In genomic region chr15:78056714-78057269, GRCh38 we compare ENCODE assay signal across 8 cellular contexts. TPM values are rescaled to one million over a fixed set of nuclear protein-coding genes. Genes with fewer than 3 reads are reported as not detected.
DNase-seq lines count a peak whose midpoint lies in the region; ATAC-seq, FAIRE-seq and TF ChIP-seq lines count a peak whose summit lies in the region.

No MANE protein-coding gene starts in this region.

- H3K4me3 Mint-ChIP-seq in activated T-helper 17 cell treated with anti-CD3 and anti-CD28 coated beads, Interleukin-2, amount 50 U/mL, for 72 hours = peak overlapping the region; percentile 70
- no peak overlapping the region for H3K4me3 Mint-ChIP-seq in type B pancreatic cell

- H3K36me3 Mint-ChIP-seq in activated T-helper 17 cell treated with anti-CD3 and anti-CD28 coated beads, Interleukin-2, amount 50 U/mL, for 72 hours (ENCODE audit: low read depth) = peaks cover 24% of the 10 kb centered on the region
- H3K36me3 Mint-ChIP-seq in type B pancreatic cell = no peaks in the 10 kb centered on the region

- DNase-seq in CD1c-positive myeloid dendritic cell (ENCODE audit: extremely low spot score) = peak; percentile 33
- peak; percentile 72 for DNase-seq in Jurkat, Clone E6-1 (ENCODE audit: low read depth, low spot score)
- peak; percentile 51 for DNase-seq in kidney
- DNase-seq in type B pancreatic cell (ENCODE audit: extremely low spot score, unreplicated experiment) = no peak
- DNase-seq in stimulated activated CD4-positive, alpha-beta T cell treated with anti-CD3 and anti-CD28 coated beads, Interleukin-2, amount 100 ng/mL, for 24 hours = no peak
- no peak for DNase-seq in NCI-H2029 (lab: John Stamatoyannopoulos, UW)

- H3K9ac ChIP-seq in kidney (ENCODE audit: low read length in 2 of 2) = peak overlapping the region in 1 of 2 donors; percentile 17

- H3K9me3 Mint-ChIP-seq in activated T-helper 17 cell treated with anti-CD3 and anti-CD28 coated beads, Interleukin-2, amount 50 U/mL, for 72 hours = no peaks in the 10 kb centered on the region
- H3K9me3 Mint-ChIP-seq in type B pancreatic cell = no peaks in the 10 kb centered on the region

- peaks cover 31 to 33% of the 10 kb centered on the region in 2 donors for H3K4me1 ChIP-seq in kidney (ENCODE audit: control insufficient read depth in 1 of 2, insufficient read depth in 1 of 2, low read depth in 1 of 2, low read length in 2 of 2)

- H3K27me3 Mint-ChIP-seq in activated T-helper 17 cell treated with anti-CD3 and anti-CD28 coated beads, Interleukin-2, amount 50 U/mL, for 72 hours = no peaks in the 10 kb centered on the region
- no peaks in the 10 kb centered on the region for H3K27me3 Mint-ChIP-seq in type B pancreatic cell

- peak overlapping the region; percentile 60 to 89 for H3K27ac ChIP-seq in kidney (ENCODE audit: low read depth in 2 of 2, low read length in 2 of 2)

- intact Hi-C loops in kidney (cut with DNase I) = no loop called here

- peak overlapping the region; percentile 91 for H3K27ac Mint-ChIP-seq in activated T-helper 17 cell treated with anti-CD3 and anti-CD28 coated beads, Interleukin-2, amount 50 U/mL, for 72 hours
- H3K27ac Mint-ChIP-seq in type B pancreatic cell = peak overlapping the region; percentile 41

- H3K4me1 Mint-ChIP-seq in activated T-helper 17 cell treated with anti-CD3 and anti-CD28 coated beads, Interleukin-2, amount 50 U/mL, for 72 hours = peaks cover 72% of the 10 kb centered on the region
- H3K4me1 Mint-ChIP-seq in type B pancreatic cell (ENCODE audit: unreplicated experiment) = peaks cover 28% of the 10 kb centered on the region

- no peak for FAIRE-seq in kidney (lab: Jason Lieb, UNC)

- H3K36me3 ChIP-seq in kidney (ENCODE audit: control insufficient read depth in 1 of 2, insufficient read depth in 2 of 2, low read length in 2 of 2) = peaks cover 0 to 10% of the 10 kb centered on the region in 2 donors

- TF ChIP-seq CTCF in kidney (IDR thresholded peaks at IDR 0.05; ENCODE audit: borderline replicate concordance, extremely low read depth, insufficient read depth) (no peak), type B pancreatic cell (conservative IDR thresholded peaks at IDR 0.05) (no peak)

- peak; percentile 4 for ATAC-seq in activated T-helper 17 cell treated with anti-CD3 and anti-CD28 coated beads, Interleukin-2, amount 50 U/mL, for 72 hours (replicated peaks)
- no peak for ATAC-seq in GM19351 (IDR thresholded peaks at IDR 0.05; ENCODE audit: unreplicated experiment)

- no peak overlapping the region for H3K4me3 ChIP-seq in Jurkat, Clone E6-1 (ENCODE audit: low read length)
- no peak overlapping the region for H3K4me3 ChIP-seq in kidney (ENCODE audit: low read length in 2 of 2)

- no peaks in the 10 kb centered on the region for H3K9me3 ChIP-seq in kidney (ENCODE audit: control insufficient read depth in 1 of 2, low read length in 2 of 2)

RNA-seq across cellular contexts. Expression of gene TBC1D2B, which starts 20.7 kb away (rescaled TPM):
- polyA plus RNA-seq in Jurkat, Clone E6-1 (2012; ENCODE audit: insufficient read depth, insufficient read length) = 27.6 TPM
- 100 to 1,000 TPM in 1 of 2 donors, 10 to 100 TPM in 1; 86.1 to 109 TPM for total RNA-seq in activated T-helper 17 cell treated with anti-CD3 and anti-CD28 coated beads, Interleukin-2, amount 50 U/mL, for 72 hours
- total RNA-seq in kidney (41.6 TPM), type B pancreatic cell (ENCODE audit: low replicate concordance) (17.4 and 22.1 TPM in 2 replicates)
- polyA plus RNA-seq in kidney (ENCODE audit: insufficient read depth, low read depth, low replicate concordance) = 8.5 TPM

RNA-seq across cellular contexts. Expression of gene SH2D7, which starts 35.6 kb away (rescaled TPM):
- polyA plus RNA-seq in Jurkat, Clone E6-1 (2012; ENCODE audit: insufficient read depth, insufficient read length) = not detected
- not detected for total RNA-seq in activated T-helper 17 cell treated with anti-CD3 and anti-CD28 coated beads, Interleukin-2, amount 50 U/mL, for 72 hours
- total RNA-seq in kidney (not detected), type B pancreatic cell (ENCODE audit: low replicate concordance) (not detected in 2 replicates)
- not detected for polyA plus RNA-seq in kidney (ENCODE audit: insufficient read depth, low read depth, low replicate concordance)

Comparison
In these comparisons a context has a peak if more than half of its experiments do, and no peak if none do; other contexts are left out.
1. DNase-seq: peak in CD1c-positive myeloid dendritic cell (single experiment), Jurkat, Clone E6-1 (single experiment) and kidney (single experiment); none in type B pancreatic cell (single experiment), stimulated activated CD4-positive, alpha-beta T cell treated with anti-CD3 and anti-CD28 coated beads, Interleukin-2, amount 100 ng/mL, for 24 hours (0 of 2) and NCI-H2029 (single experiment).